ENCODE assay signal across 15 cellular contexts in the genomic region with DNA sequence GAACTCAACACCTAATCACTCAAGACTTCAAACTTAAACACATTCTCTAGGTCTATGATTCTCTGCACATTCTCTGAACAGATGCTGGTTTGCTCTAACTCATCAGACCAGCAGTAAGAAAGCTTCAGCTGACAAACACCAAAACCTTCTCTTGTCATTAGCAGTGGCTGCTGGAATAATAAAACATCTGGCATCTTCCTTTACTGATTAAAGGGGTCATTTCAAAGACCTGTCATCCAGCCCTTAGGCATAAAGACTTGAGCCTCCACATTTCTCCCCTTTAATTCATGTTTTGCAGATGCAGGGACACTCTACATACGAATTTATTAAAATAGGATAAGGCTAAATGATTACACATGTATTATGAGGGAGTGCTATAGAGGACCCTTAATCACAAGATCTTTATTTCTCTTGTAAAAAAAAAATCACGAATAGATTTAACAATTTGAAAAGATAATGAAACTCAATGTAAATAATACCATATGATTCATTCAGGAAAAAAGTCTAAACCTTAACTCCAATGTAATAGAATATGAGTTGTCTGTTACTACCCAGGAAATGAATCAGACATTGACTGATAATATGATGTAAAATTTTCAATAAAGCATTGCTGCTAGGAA.
A peak's percentile ranks its signal among the peaks of the same experiment; 100 is the strongest.
DNase-seq lines count a peak whose midpoint lies in the region; ATAC-seq and TF ChIP-seq lines count a peak whose summit lies in the region.
"Had no signal": no experiment of that assay in that cellular context is flagged by ENCODE, and none has a peak within 500 bp of the region (broad histone marks: within the 10 kb centered on the region; RNA-seq: fewer than 3 reads in every experiment).

No MANE protein-coding gene starts in this region.

- TF ChIP-seq CTCF in mesothelial cell of epicardium (IDR thresholded peaks at IDR 0.05; ENCODE audit: unreplicated experiment), result no peak

- no peaks in the 10 kb centered on the region for H3K27me3 Mint-ChIP-seq in mesothelial cell of epicardium (ENCODE audit: low read depth)
- no peaks in the 10 kb centered on the region for H3K27me3 Mint-ChIP-seq in effector memory CD8-positive, alpha-beta T cell
- H3K27me3 Mint-ChIP-seq: memory B cell had no signal

- DNase-seq in EL (peak; percentile 73), NCI-H69 (lab: John Stamatoyannopoulos, UW) (peak; percentile 32), dermis blood vessel endothelial cell (peak; percentile 4), mesothelial cell of epicardium (ENCODE audit: low spot score in 2 of 2, unreplicated experiment in 2 of 2) (no peak), COLO829 (ENCODE audit: low spot score) (no peak), left lobe of liver (ENCODE audit: low spot score) (no peak)
- DNase-seq in effector memory CD8-positive, alpha-beta T cell, result no peak
- DNase-seq in stimulated activated CD4-positive, alpha-beta T cell treated with anti-CD3 and anti-CD28 coated beads, Interleukin-2, amount 100 ng/mL, for 24 hours, result no peak
- DNase-seq: activated CD4-positive, alpha-beta T cell treated with anti-CD3 and anti-CD28 coated beads for 4 hours; activated naive CD4-positive, alpha-beta T cell treated with Interleukin-2 at 50 U/mL for 16 hours; effector memory CD4-positive, alpha-beta T cell; KBM-7; SHP77 treated with DMSO at 0.1 percent for 48 hours had no signal

- H3K36me3 Mint-ChIP-seq in mesothelial cell of epicardium, result no peaks in the 10 kb centered on the region
- no peaks in the 10 kb centered on the region for H3K36me3 Mint-ChIP-seq in effector memory CD8-positive, alpha-beta T cell (ENCODE audit: insufficient read depth)
- H3K36me3 Mint-ChIP-seq: memory B cell had no signal

- peaks cover 14% of the 10 kb centered on the region for H3K4me1 Mint-ChIP-seq in mesothelial cell of epicardium
- H3K4me1 Mint-ChIP-seq in effector memory CD8-positive, alpha-beta T cell (ENCODE audit: low read depth in 2 of 2), result no peaks in the 10 kb centered on the region
- H3K4me1 Mint-ChIP-seq: memory B cell, neural crest cell had no signal

- peak overlapping the region; percentile 37 for H3K27ac Mint-ChIP-seq in mesothelial cell of epicardium
- H3K27ac Mint-ChIP-seq in effector memory CD8-positive, alpha-beta T cell, result no peak overlapping the region
- H3K27ac Mint-ChIP-seq: memory B cell had no signal

- no peak for ATAC-seq in left lobe of liver
- no peak for ATAC-seq in effector memory CD8-positive, alpha-beta T cell (replicated peaks)

- H3K4me3 Mint-ChIP-seq in mesothelial cell of epicardium, result no peak overlapping the region
- H3K4me3 Mint-ChIP-seq in effector memory CD8-positive, alpha-beta T cell, result no peak overlapping the region
- H3K4me3 Mint-ChIP-seq: memory B cell, neural crest cell had no signal

- H3K9me3 Mint-ChIP-seq in mesothelial cell of epicardium, result no peaks in the 10 kb centered on the region
- H3K9me3 Mint-ChIP-seq in effector memory CD8-positive, alpha-beta T cell, result peaks cover 2 to 12% of the 10 kb centered on the region in 2 donors
- H3K9me3 Mint-ChIP-seq: neural crest cell had no signal

Comparison
In these comparisons a context has a peak if more than half of its experiments do, and no peak if none do; other contexts are left out.
1. DNase-seq: peak in EL (single experiment), NCI-H69 (single experiment) and dermis blood vessel endothelial cell (single experiment); none in mesothelial cell of epicardium (0 of 2), COLO829 (single experiment), left lobe of liver (single experiment), effector memory CD8-positive, alpha-beta T cell (0 of 3) and stimulated activated CD4-positive, alpha-beta T cell treated with anti-CD3 and anti-CD28 coated beads, Interleukin-2, amount 100 ng/mL, for 24 hours (0 of 2).